ENCODE assay signal across 8 cellular contexts in the genomic region with DNA sequence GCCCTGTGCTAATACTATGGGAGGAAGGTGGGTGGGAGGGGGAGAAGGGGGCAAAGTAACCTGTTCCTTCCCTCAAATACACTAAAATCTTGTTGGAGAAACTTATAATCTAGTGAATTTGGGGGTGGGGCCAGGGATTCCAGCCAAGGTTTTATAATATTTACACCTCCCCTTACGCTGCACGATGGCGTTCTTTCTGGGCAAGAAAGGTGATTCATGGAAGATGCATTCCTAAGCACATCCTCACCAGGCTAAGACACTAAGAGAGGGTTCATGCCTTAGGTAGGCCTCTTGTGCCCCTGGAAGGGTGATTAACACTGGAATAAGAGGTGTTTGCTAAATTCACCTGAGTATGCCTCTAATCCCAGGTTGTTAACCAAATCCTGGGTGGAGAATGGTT.
"Had no signal": no experiment of that assay in that cellular context is flagged by ENCODE, and none has a peak within 500 bp of the region (broad histone marks: within the 10 kb centered on the region; RNA-seq: fewer than 3 reads in every experiment).

No MANE protein-coding gene starts in this region.

- DNase-seq: activated CD4-positive, alpha-beta memory T cell treated with anti-CD3 and anti-CD28 coated beads for 36 hours; activated CD4-positive, CD25-positive, alpha-beta regulatory T cell treated with anti-CD3 and anti-CD28 coated beads, Interleukin-2, amount 50 U/mL, for 72 hours; activated gamma-delta T cell; activated T-cell treated with anti-CD3 and anti-CD28 coated beads, Interleukin-2, amount 50 U/mL, for 48 hours; amygdala had no signal

- H3K36me3 ChIP-seq: tibial nerve had no signal

- H3K4me3 ChIP-seq: skin epidermis, tibial nerve had no signal

- H3K27me3 ChIP-seq: tibial nerve had no signal

- H3K27ac ChIP-seq: parathyroid adenoma, tibial nerve had no signal

- H3K4me1 ChIP-seq: parathyroid adenoma, tibial nerve had no signal
